Comparison of ENCODE assay signal across 9 cellular contexts in the genomic region with DNA sequence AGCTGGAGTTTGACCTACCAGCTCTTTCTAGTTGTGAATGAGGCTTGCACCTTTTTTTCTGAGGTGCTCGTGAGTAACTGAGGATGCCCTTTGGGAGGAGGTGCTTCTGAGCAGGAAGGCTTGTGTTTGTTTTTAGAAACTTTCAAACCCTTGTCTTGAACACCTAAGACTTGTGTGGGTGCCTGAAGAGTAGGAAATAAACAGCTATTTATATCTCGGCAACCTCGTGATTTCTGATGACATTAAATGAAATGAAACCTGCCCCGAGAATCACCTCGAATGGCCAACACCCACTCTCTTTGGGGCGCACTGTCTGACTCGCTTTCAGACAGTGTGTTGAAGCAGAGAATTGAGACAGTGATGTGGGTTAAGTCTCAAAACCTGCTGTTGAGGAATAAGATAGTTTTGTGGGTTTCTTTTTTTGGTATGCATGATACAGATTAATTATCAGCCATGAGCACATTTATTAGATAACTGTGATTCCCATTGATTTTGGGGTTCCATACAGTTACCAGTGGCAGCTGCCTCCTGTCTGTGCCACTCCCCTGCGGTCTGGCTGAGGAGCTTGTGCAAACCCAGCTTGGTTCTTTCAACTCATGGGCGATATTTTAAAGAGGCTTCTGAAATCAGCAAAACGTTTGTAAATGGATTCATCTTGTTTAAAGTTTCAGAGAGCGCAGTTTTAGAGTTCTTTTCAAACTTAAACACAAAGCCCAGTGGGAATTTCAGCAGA. TPM values are rescaled to one million over a fixed set of nuclear protein-coding genes. Genes with fewer than 3 reads are reported as not detected.
DNase-seq lines count a peak whose midpoint lies in the region; ATAC-seq, FAIRE-seq and TF ChIP-seq lines count a peak whose summit lies in the region.
"Had no signal": no experiment of that assay in that cellular context is flagged by ENCODE, and none has a peak within 500 bp of the region (broad histone marks: within the 10 kb centered on the region; RNA-seq: fewer than 3 reads in every experiment).

No MANE protein-coding gene starts in this region.

- peaks cover 95% of the 10 kb centered on the region for H3K4me1 Mint-ChIP-seq in activated CD4-positive, alpha-beta memory T cell treated with anti-CD3 and anti-CD28 coated beads, Interleukin-2, amount 10 ng/mL, durations not matched to agents 7 days and 5 days

- peak overlapping the region; percentile 82 for H3K27ac Mint-ChIP-seq in activated CD4-positive, alpha-beta memory T cell treated with anti-CD3 and anti-CD28 coated beads, Interleukin-2, amount 10 ng/mL, durations not matched to agents 7 days and 5 days

- 55% methylated on average over 11 of the region's 11 CpGs for WGBS in pancreas, 2 donors

- no peaks in the 10 kb centered on the region for H3K9me3 Mint-ChIP-seq in activated CD4-positive, alpha-beta memory T cell treated with anti-CD3 and anti-CD28 coated beads, Interleukin-2, amount 10 ng/mL, durations not matched to agents 7 days and 5 days

- intact Hi-C loops in pancreas (cut with DNase I): no loop called here

- peak; percentile 64 for DNase-seq in stimulated activated CD4-positive, alpha-beta T cell treated with anti-CD3 and anti-CD28 coated beads, Interleukin-15, amount 100 ng/mL, for 24 hours
- DNase-seq in stimulated activated CD4-positive, alpha-beta T cell treated with anti-CD3 and anti-CD28 coated beads, Interleukin-2, amount 100 ng/mL, for 48 hours: no peak
- DNase-seq in activated CD4-positive, alpha-beta memory T cell treated with anti-CD3 and anti-CD28 coated beads, Interleukin-2, amount 10 ng/mL, durations not matched to agents 7 days and 5 days: peak; percentile 67
- DNase-seq in NCI-H2227 treated with DMSO at 0.1 percent for 48 hours (lab: John Stamatoyannopoulos, UW) (no peak), HTR-8/SVneo (ENCODE audit: insufficient read length, low spot score) (no peak), pancreas (no peak), DMS153 treated with DMSO at 0.1 percent for 48 hours (lab: John Stamatoyannopoulos, UW; ENCODE audit: unreplicated experiment) (no peak)
- DNase-seq: effector CD8-positive, alpha-beta T cell had no signal

- POLR2A ChIA-PET in activated CD4-positive, alpha-beta memory T cell treated with anti-CD3 and anti-CD28 coated beads, Interleukin-2, amount 10 ng/mL, durations not matched to agents 7 days and 5 days (lab: Charles Lee): interaction anchor here (0.9 to 15.6 kb wide), 28 partner anchors 8 to 293 kb away, joined by 3 to 328 read pairs (median 4); a partner anchor contains a TSS

- peak; percentile 40 for ATAC-seq in HG03103 (IDR thresholded peaks at IDR 0.05; ENCODE audit: low read depth, unreplicated experiment)
- ATAC-seq in pancreas: no peak

- no peak for TF ChIP-seq CTCF in pancreas (IDR thresholded peaks at IDR 0.05)

- no peaks in the 10 kb centered on the region for H3K4me1 ChIP-seq in pancreas

- H3K4me3 Mint-ChIP-seq in activated CD4-positive, alpha-beta memory T cell treated with anti-CD3 and anti-CD28 coated beads, Interleukin-2, amount 10 ng/mL, durations not matched to agents 7 days and 5 days: peak overlapping the region; percentile 53

- peaks cover 93% of the 10 kb centered on the region for H3K36me3 Mint-ChIP-seq in activated CD4-positive, alpha-beta memory T cell treated with anti-CD3 and anti-CD28 coated beads, Interleukin-2, amount 10 ng/mL, durations not matched to agents 7 days and 5 days (ENCODE audit: low read depth)

- H3K36me3 ChIP-seq in pancreas: no peaks in the 10 kb centered on the region

- no peaks in the 10 kb centered on the region for H3K27me3 Mint-ChIP-seq in activated CD4-positive, alpha-beta memory T cell treated with anti-CD3 and anti-CD28 coated beads, Interleukin-2, amount 10 ng/mL, durations not matched to agents 7 days and 5 days

- FAIRE-seq in HTR-8/SVneo (lab: Jason Lieb, UNC) (no peak), pancreas (lab: Jason Lieb, UNC) (no peak)

- peaks cover 0 to 11% (median 0%) of the 10 kb centered on the region in 4 donors for H3K27me3 ChIP-seq in pancreas

- H3K4me3 ChIP-seq in pancreas: no peak overlapping the region

- H3K27ac ChIP-seq in pancreas: no peak overlapping the region

- CTCF ChIA-PET in activated CD4-positive, alpha-beta memory T cell treated with anti-CD3 and anti-CD28 coated beads, Interleukin-2, amount 10 ng/mL, durations not matched to agents 7 days and 5 days (lab: Charles Lee): interaction anchor here (0.5 to 2.4 kb wide), 11 partner anchors 8 to 265 kb away, joined by 3 to 10 read pairs (median 3); no protein-coding TSS in a partner anchor

- no peaks in the 10 kb centered on the region for H3K9me3 ChIP-seq in pancreas

RNA-seq across cellular contexts. Expression of a gene that starts 8.4 kb away (rescaled TPM):
- total RNA-seq in activated CD4-positive, alpha-beta memory T cell treated with anti-CD3 and anti-CD28 coated beads, Interleukin-2, amount 10 ng/mL, durations not matched to agents 7 days and 5 days: 100 to 1,000 TPM; 171 to 178 TPM
- total RNA-seq in pancreas: 1 to 10 TPM in 3 of 6 donors, under 1 TPM in 3; 0.09 to 3.8 (median 0.86) TPM
- polyA plus RNA-seq in pancreas: under 1 TPM; 0.04 to 0.05 TPM

Comparison
In these comparisons a context has a peak if more than half of its experiments do, and no peak if none do; other contexts are left out.
1. DNase-seq: peak in stimulated activated CD4-positive, alpha-beta T cell treated with anti-CD3 and anti-CD28 coated beads, Interleukin-15, amount 100 ng/mL, for 24 hours (single experiment) and activated CD4-positive, alpha-beta memory T cell treated with anti-CD3 and anti-CD28 coated beads, Interleukin-2, amount 10 ng/mL, durations not matched to agents 7 days and 5 days (single experiment); none in stimulated activated CD4-positive, alpha-beta T cell treated with anti-CD3 and anti-CD28 coated beads, Interleukin-2, amount 100 ng/mL, for 48 hours (0 of 2), NCI-H2227 treated with DMSO at 0.1 percent for 48 hours (single experiment), HTR-8/SVneo (single experiment), pancreas (0 of 6) and DMS153 treated with DMSO at 0.1 percent for 48 hours (single experiment).
2. RNA of a gene that starts 8.4 kb away (total RNA-seq): 171 to 178 TPM in activated CD4-positive, alpha-beta memory T cell treated with anti-CD3 and anti-CD28 coated beads, Interleukin-2, amount 10 ng/mL, durations not matched to agents 7 days and 5 days; 0.09 to 3.8 TPM in pancreas; every median in the first group is over 10 times any median in the second.